In the genomic region with DNA sequence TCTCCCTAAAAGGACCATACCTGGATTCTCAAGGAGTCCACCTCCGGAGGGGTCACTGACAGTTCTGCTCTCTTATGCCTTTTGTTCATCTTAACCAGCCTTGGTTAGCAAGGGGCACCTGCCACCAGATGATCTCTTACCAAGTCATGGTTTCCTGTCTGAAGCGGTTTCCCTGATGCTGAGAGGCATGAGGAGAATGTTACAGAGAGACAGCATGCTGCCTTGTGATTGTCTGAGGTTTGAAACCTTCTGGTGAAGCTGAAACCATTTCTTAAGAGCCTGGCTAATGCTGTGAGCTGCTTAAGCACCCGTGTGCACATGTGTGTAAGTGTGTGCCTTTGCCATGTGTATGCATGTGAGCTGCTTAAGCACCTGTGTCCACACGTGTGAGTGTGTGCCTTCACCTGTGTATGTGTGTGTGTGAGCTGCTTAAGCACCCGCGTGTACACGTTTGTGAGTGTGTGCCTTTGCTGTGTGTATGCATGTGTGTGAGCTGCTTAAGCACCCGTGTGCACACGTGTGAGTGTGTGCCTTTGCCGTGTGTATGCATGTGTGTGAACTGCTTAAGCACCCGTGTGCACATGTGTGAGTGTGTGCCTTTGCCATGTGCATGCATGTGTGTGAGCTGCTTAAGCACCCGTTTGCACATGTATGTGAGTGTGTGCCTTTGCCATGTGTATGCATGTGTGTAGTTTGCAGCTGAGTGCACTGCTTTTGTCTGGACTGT, we compare ENCODE assay signal across 26 cellular contexts.
DNase-seq lines count a peak whose midpoint lies in the region; ATAC-seq and TF ChIP-seq lines count a peak whose summit lies in the region.
"Had no signal": no experiment of that assay in that cellular context is flagged by ENCODE, and none has a peak within 500 bp of the region (broad histone marks: within the 10 kb centered on the region; RNA-seq: fewer than 3 reads in every experiment).

No MANE protein-coding gene starts in this region.

- peaks cover 11 to 18% (median 18%) of the 10 kb centered on the region in 11 experiments for H3K9me3 ChIP-seq in BLaER1 treated with 17β-estradiol and CSF1 and Interleukin-3, amounts not matched to agents 10 nM and 100 nM (replicated peaks in 1 of 11)
- peaks cover 8% of the 10 kb centered on the region for H3K9me3 ChIP-seq in DND-41 (ENCODE audit: insufficient read depth, low read length, severe bottlenecking)
- H3K9me3 ChIP-seq: SJCRH30 had no signal

- H3K27me3 ChIP-seq in BLaER1 treated with 17β-estradiol and CSF1 and Interleukin-3, amounts not matched to agents 10 nM and 100 nM: no peaks in the 10 kb centered on the region
- no peaks in the 10 kb centered on the region for H3K27me3 ChIP-seq in DND-41 (ENCODE audit: insufficient read depth, low read length, poor library complexity)
- H3K27me3 ChIP-seq: heart right ventricle, SJCRH30, tibial nerve had no signal

- H3K4me2 ChIP-seq in BLaER1 treated with 17β-estradiol and CSF1 and Interleukin-3, amounts not matched to agents 10 nM and 100 nM: peak overlapping the region in 7 of 11 experiments; percentile 27 to 62 (median 39); a peak in 12 of 22 replicates
- no peak overlapping the region for H3K4me2 ChIP-seq in DND-41 (ENCODE audit: insufficient read depth, low read length)

- peaks cover 0 to 59% (median 0%) of the 10 kb centered on the region in 11 experiments; a peak in 8 of 22 replicates for H4K20me1 ChIP-seq in BLaER1 treated with 17β-estradiol and CSF1 and Interleukin-3, amounts not matched to agents 10 nM and 100 nM
- H4K20me1 ChIP-seq in DND-41 (ENCODE audit: insufficient read depth, low read length): peaks cover 17% of the 10 kb centered on the region

- H2AFZ ChIP-seq in DND-41 (ENCODE audit: low read depth, low read length): no peak overlapping the region

- in situ Hi-C loops in GM13977 (cut with MboI; ENCODE audit: low pct_unique_long_range_greater_than_20kb, low sequenced_read_pairs, unreplicated experiment): loop anchor here (25.0 kb wide), 2 partner anchors 283 to 708 kb away; no protein-coding TSS in a partner anchor

- H3K4me1 Mint-ChIP-seq in stimulated activated naive B cell treated with anti-CD40 and anti-IgM and Interleukin-4, amounts not matched to agents 10 μg/mL and 1 μg/mL and 100 μg/mL, for 72 hours: no peaks in the 10 kb centered on the region
- no peaks in the 10 kb centered on the region for H3K4me1 Mint-ChIP-seq in activated T-helper 1 cell treated with anti-CD3 and anti-CD28 coated beads, Interleukin-12 subunit alpha, Interleukin-12 subunit beta, Interleukin-2, Interleukin-4 antibody, amounts not matched to agents 30 ng/mL and 10 ng/mL and 1 ng/mL, durations not matched to agents 14 hours and 24 hours and 36 hours (ENCODE audit: low read depth)
- no peaks in the 10 kb centered on the region for H3K4me1 Mint-ChIP-seq in immature natural killer cell
- H3K4me1 Mint-ChIP-seq: activated CD4-positive, alpha-beta memory T cell treated with anti-CD3 and anti-CD28 coated beads, Interleukin-2, amount 10 ng/mL, durations not matched to agents 7 days and 5 days; stimulated activated memory B cell treated with anti-CD40 and anti-IgM and Interleukin-4, amounts not matched to agents 10 μg/mL and 1 μg/mL and 100 μg/mL, for 72 hours had no signal

- H3K36me3 ChIP-seq in BLaER1 treated with 17β-estradiol and CSF1 and Interleukin-3, amounts not matched to agents 10 nM and 100 nM: peaks cover 0 to 23% (median 15%) of the 10 kb centered on the region in 11 experiments; a peak in 16 of 22 replicates
- no peaks in the 10 kb centered on the region for H3K36me3 ChIP-seq in DND-41 (ENCODE audit: insufficient read depth, low read length)
- H3K36me3 ChIP-seq: heart right ventricle, SJCRH30, tibial nerve had no signal

- intact Hi-C loops in activated T-helper 1 cell treated with anti-CD3 and anti-CD28 coated beads, Interleukin-12 subunit alpha, Interleukin-12 subunit beta, Interleukin-2, Interleukin-4 antibody, amounts not matched to agents 30 ng/mL and 10 ng/mL and 1 ng/mL, durations not matched to agents 14 hours and 24 hours and 36 hours (cut with micrococcal nuclease): no loop called here

- H3K79me2 ChIP-seq in DND-41 (ENCODE audit: insufficient read depth, low read length): no peaks in the 10 kb centered on the region

- H3K27me3 Mint-ChIP-seq in stimulated activated naive B cell treated with anti-CD40 and anti-IgM and Interleukin-4, amounts not matched to agents 10 μg/mL and 1 μg/mL and 100 μg/mL, for 72 hours: peaks cover 15 to 29% of the 10 kb centered on the region in 2 donors
- no peaks in the 10 kb centered on the region for H3K27me3 Mint-ChIP-seq in activated T-helper 1 cell treated with anti-CD3 and anti-CD28 coated beads, Interleukin-12 subunit alpha, Interleukin-12 subunit beta, Interleukin-2, Interleukin-4 antibody, amounts not matched to agents 30 ng/mL and 10 ng/mL and 1 ng/mL, durations not matched to agents 14 hours and 24 hours and 36 hours (ENCODE audit: insufficient read depth)
- peaks cover 2 to 13% (median 4%) of the 10 kb centered on the region in 3 donors for H3K27me3 Mint-ChIP-seq in immature natural killer cell (ENCODE audit: low read depth in 3 of 3)
- H3K27me3 Mint-ChIP-seq: CD4-positive, alpha-beta memory T cell had no signal

- H3K36me3 Mint-ChIP-seq in stimulated activated naive B cell treated with anti-CD40 and anti-IgM and Interleukin-4, amounts not matched to agents 10 μg/mL and 1 μg/mL and 100 μg/mL, for 72 hours: peaks cover 2 to 4% of the 10 kb centered on the region in 2 donors
- H3K36me3 Mint-ChIP-seq in activated T-helper 1 cell treated with anti-CD3 and anti-CD28 coated beads, Interleukin-12 subunit alpha, Interleukin-12 subunit beta, Interleukin-2, Interleukin-4 antibody, amounts not matched to agents 30 ng/mL and 10 ng/mL and 1 ng/mL, durations not matched to agents 14 hours and 24 hours and 36 hours (ENCODE audit: low read depth): no peaks in the 10 kb centered on the region
- peaks cover 5% of the 10 kb centered on the region in 3 donors for H3K36me3 Mint-ChIP-seq in immature natural killer cell

- no peak for TF ChIP-seq CTCF in DND-41 (IDR thresholded peaks at IDR 0.05; ENCODE audit: borderline replicate concordance, extremely low read depth, low read length, poor library complexity, severe bottlenecking)
- TF ChIP-seq CTCF in GM13977 (IDR thresholded peaks at IDR 0.05; ENCODE audit: extremely low read depth, insufficient read depth, missing control alignments): no peak

- no peak overlapping the region for H3K27ac Mint-ChIP-seq in stimulated activated naive B cell treated with anti-CD40 and anti-IgM and Interleukin-4, amounts not matched to agents 10 μg/mL and 1 μg/mL and 100 μg/mL, for 72 hours
- H3K27ac Mint-ChIP-seq in activated T-helper 1 cell treated with anti-CD3 and anti-CD28 coated beads, Interleukin-12 subunit alpha, Interleukin-12 subunit beta, Interleukin-2, Interleukin-4 antibody, amounts not matched to agents 30 ng/mL and 10 ng/mL and 1 ng/mL, durations not matched to agents 14 hours and 24 hours and 36 hours: no peak overlapping the region
- no peak overlapping the region for H3K27ac Mint-ChIP-seq in immature natural killer cell
- H3K27ac Mint-ChIP-seq: activated CD4-positive, alpha-beta memory T cell treated with anti-CD3 and anti-CD28 coated beads, Interleukin-2, amount 10 ng/mL, durations not matched to agents 7 days and 5 days; CD4-positive, alpha-beta memory T cell; stimulated activated memory B cell treated with anti-CD40 and anti-IgM and Interleukin-4, amounts not matched to agents 10 μg/mL and 1 μg/mL and 100 μg/mL, for 72 hours; T-helper 1 cell treated with Interleukin-12 subunit alpha and Interleukin-12 subunit beta and Interleukin-4 antibody, amounts not matched to agents 30 μg/mL and 1 μg/mL, for 36 hours had no signal

- H3K9ac ChIP-seq in BLaER1 treated with 17β-estradiol and CSF1 and Interleukin-3, amounts not matched to agents 10 nM and 100 nM: no peak overlapping the region
- no peak overlapping the region for H3K9ac ChIP-seq in DND-41 (ENCODE audit: low read depth, low read length)

- DNase-seq in DND-41: no peak
- DNase-seq in RPMI8226: peak; percentile 22
- DNase-seq in islet precursor cell: peak; percentile 31
- no peak for DNase-seq in stimulated activated naive B cell treated with anti-CD40 and anti-IgM and Interleukin-4, amounts not matched to agents 10 μg/mL and 1 μg/mL and 100 μg/mL, for 72 hours
- no peak for DNase-seq in GM13977 (ENCODE audit: low spot score)
- DNase-seq in activated T-helper 1 cell treated with anti-CD3 and anti-CD28 coated beads, Interleukin-12 subunit alpha, Interleukin-12 subunit beta, Interleukin-2, Interleukin-4 antibody, amounts not matched to agents 30 ng/mL and 10 ng/mL and 1 ng/mL, durations not matched to agents 14 hours and 24 hours and 36 hours (ENCODE audit: low spot score): no peak
- no peak for DNase-seq in immature natural killer cell
- DNase-seq: activated CD4-positive, alpha-beta memory T cell treated with anti-CD3 and anti-CD28 coated beads, Interleukin-2, amount 10 ng/mL, durations not matched to agents 7 days and 5 days; activated naive CD4-positive, alpha-beta T cell treated with anti-CD3 and anti-CD28 coated beads, Interleukin-2, amount 50 U/mL, for 16 hours; activated T-cell treated with anti-CD3 and anti-CD28 coated beads, Interleukin-2, amount 50 U/mL, for 4 hours; CD4-positive, alpha-beta memory T cell; central memory CD4-positive, alpha-beta T cell; DMS153; GF-D8; heart right ventricle; NCI-H1105 treated with DMSO at 0.1 percent for 48 hours; NCI-H2081; NCI-H446 treated with DMSO at 0.1 percent for 48 hours; psoas muscle; SJCRH30; small intestine had no signal

- no peak overlapping the region for H3K4me3 Mint-ChIP-seq in stimulated activated naive B cell treated with anti-CD40 and anti-IgM and Interleukin-4, amounts not matched to agents 10 μg/mL and 1 μg/mL and 100 μg/mL, for 72 hours
- H3K4me3 Mint-ChIP-seq in activated T-helper 1 cell treated with anti-CD3 and anti-CD28 coated beads, Interleukin-12 subunit alpha, Interleukin-12 subunit beta, Interleukin-2, Interleukin-4 antibody, amounts not matched to agents 30 ng/mL and 10 ng/mL and 1 ng/mL, durations not matched to agents 14 hours and 24 hours and 36 hours: no peak overlapping the region
- no peak overlapping the region for H3K4me3 Mint-ChIP-seq in immature natural killer cell
- H3K4me3 Mint-ChIP-seq: activated CD4-positive, alpha-beta memory T cell treated with anti-CD3 and anti-CD28 coated beads, Interleukin-2, amount 10 ng/mL, durations not matched to agents 7 days and 5 days; activated T-cell treated with anti-CD3 and anti-CD28 coated beads, Interleukin-2, amount 50 U/mL, for 4 hours; CD4-positive, alpha-beta memory T cell; stimulated activated memory B cell treated with anti-CD40 and anti-IgM and Interleukin-4, amounts not matched to agents 10 μg/mL and 1 μg/mL and 100 μg/mL, for 72 hours; T-helper 1 cell treated with Interleukin-12 subunit alpha and Interleukin-12 subunit beta and Interleukin-4 antibody, amounts not matched to agents 30 μg/mL and 1 μg/mL, for 36 hours had no signal

- peaks cover 0 to 47% (median 34%) of the 10 kb centered on the region in 10 experiments; a peak in 15 of 20 replicates for H3K4me1 ChIP-seq in BLaER1 treated with 17β-estradiol and CSF1 and Interleukin-3, amounts not matched to agents 10 nM and 100 nM
- no peaks in the 10 kb centered on the region for H3K4me1 ChIP-seq in DND-41 (ENCODE audit: insufficient read depth, low read length)
- H3K4me1 ChIP-seq: psoas muscle, SJCRH30 had no signal

- H3K9me3 Mint-ChIP-seq in stimulated activated naive B cell treated with anti-CD40 and anti-IgM and Interleukin-4, amounts not matched to agents 10 μg/mL and 1 μg/mL and 100 μg/mL, for 72 hours: peaks cover 8 to 13% of the 10 kb centered on the region in 2 donors
- H3K9me3 Mint-ChIP-seq in activated T-helper 1 cell treated with anti-CD3 and anti-CD28 coated beads, Interleukin-12 subunit alpha, Interleukin-12 subunit beta, Interleukin-2, Interleukin-4 antibody, amounts not matched to agents 30 ng/mL and 10 ng/mL and 1 ng/mL, durations not matched to agents 14 hours and 24 hours and 36 hours: peaks cover 7% of the 10 kb centered on the region
- H3K9me3 Mint-ChIP-seq in immature natural killer cell: peaks cover 3 to 12% (median 6%) of the 10 kb centered on the region in 6 donors

- ATAC-seq in DND-41 (ENCODE audit: insufficient read depth, low read depth): 0 out of 3 replicates have a peak, but pooled peaks have one; percentile 27
- ATAC-seq in stimulated activated naive B cell treated with anti-CD40 and anti-IgM and Interleukin-4, amounts not matched to agents 10 μg/mL and 1 μg/mL and 100 μg/mL, for 72 hours (replicated peaks): no peak
- ATAC-seq: psoas muscle; stimulated activated memory B cell treated with anti-CD40 and anti-IgM and Interleukin-4, amounts not matched to agents 10 μg/mL and 1 μg/mL and 100 μg/mL, for 72 hours had no signal

- H3K27ac ChIP-seq in BLaER1 treated with 17β-estradiol and CSF1 and Interleukin-3, amounts not matched to agents 10 nM and 100 nM: no peak overlapping the region
- H3K27ac ChIP-seq in DND-41 (ENCODE audit: low read length): no peak overlapping the region
- H3K27ac ChIP-seq: heart right ventricle, psoas muscle, SJCRH30, tibial nerve had no signal

- H3K4me3 ChIP-seq in BLaER1 treated with 17β-estradiol and CSF1 and Interleukin-3, amounts not matched to agents 10 nM and 100 nM: no peak overlapping the region
- no peak overlapping the region for H3K4me3 ChIP-seq in DND-41 (ENCODE audit: low read depth in 1 of 2, low read length in 2 of 2)
- H3K4me3 ChIP-seq: dorsolateral prefrontal cortex, heart right ventricle, psoas muscle, SJCRH30, tibial nerve had no signal

Comparison
In these comparisons a context has a peak if more than half of its experiments do, and no peak if none do; other contexts are left out.
1. DNase-seq: peak in RPMI8226 (single experiment) and islet precursor cell (single experiment); none in DND-41 (single experiment), stimulated activated naive B cell treated with anti-CD40 and anti-IgM and Interleukin-4, amounts not matched to agents 10 μg/mL and 1 μg/mL and 100 μg/mL, for 72 hours (single experiment), GM13977 (single experiment), activated T-helper 1 cell treated with anti-CD3 and anti-CD28 coated beads, Interleukin-12 subunit alpha, Interleukin-12 subunit beta, Interleukin-2, Interleukin-4 antibody, amounts not matched to agents 30 ng/mL and 10 ng/mL and 1 ng/mL, durations not matched to agents 14 hours and 24 hours and 36 hours (single experiment) and immature natural killer cell (0 of 3).